28 cellular contexts compared by ENCODE assay signal in genomic region chr16:85631230-85631629, GRCh38.
"Had no signal": no experiment of that assay in that cellular context is flagged by ENCODE, and none has a peak within 500 bp of the region (broad histone marks: within the 10 kb centered on the region; RNA-seq: fewer than 3 reads in every experiment).

No MANE protein-coding gene starts in this region.

- H3K27ac ChIP-seq: breast epithelium, coronary artery, gastrocnemius medialis had no signal

- DNase-seq: activated CD4-positive, alpha-beta memory T cell treated with anti-CD3 and anti-CD28 coated beads for 36 hours; activated CD4-positive, alpha-beta T cell treated with anti-CD3 and anti-CD28 coated beads for 36 hours; activated CD4-positive, alpha-beta T cell treated with anti-CD3 and anti-CD28 coated beads, Interleukin-2, amount 10 ng/mL, durations not matched to agents 24 days and 14 days; activated CD4-positive, CD25-positive, alpha-beta regulatory T cell; activated CD4-positive, CD25-positive, alpha-beta regulatory T cell treated with anti-CD3 and anti-CD28 coated beads, Interleukin-2, amount 50 U/mL, for 72 hours; activated CD8-positive, alpha-beta memory T cell treated with anti-CD3 and anti-CD28 coated beads, Interleukin-2, amount 10 ng/mL, durations not matched to agents 7 days and 5 days; activated CD8-positive, alpha-beta memory T cell treated with anti-CD3 and anti-CD28 coated beads, Interleukin-2, amount 50 U/mL, for 4 hours; activated CD8-positive, alpha-beta T cell treated with anti-CD3 and anti-CD28 coated beads, Interleukin-2, amount 10 ng/mL, durations not matched to agents 7 days and 5 days; activated effector memory CD4-positive, alpha-beta T cell treated with anti-CD3 and anti-CD28 coated beads, Interleukin-2, amount 50 U/mL, for 16 hours; activated naive CD4-positive, alpha-beta T cell treated with anti-CD3 and anti-CD28 coated beads for 36 hours; activated naive CD8-positive, alpha-beta T cell treated with anti-CD3 and anti-CD28 coated beads for 36 hours; activated naive CD8-positive, alpha-beta T cell treated with anti-CD3 and anti-CD28 coated beads, Interleukin-2, amount 50 U/mL, for 24 hours; activated T-cell treated with anti-CD3 and anti-CD28 coated beads, Interleukin-2, amount 50 U/mL, for 1 hour; activated T-cell treated with anti-CD3 and anti-CD28 coated beads, Interleukin-2, amount 50 U/mL, for 48 hours; aorta; dorsolateral prefrontal cortex; effector memory CD4-positive, alpha-beta T cell; endodermal cell; foreskin fibroblast; gastrocnemius medialis; glutamatergic neuron; heart left ventricle; T-helper 2 cell had no signal

- H3K36me3 ChIP-seq: adrenal gland, breast epithelium, cardiac muscle cell, gastrocnemius medialis had no signal

- H3K9me3 ChIP-seq: adrenal gland, gastrocnemius medialis had no signal

- H3K27me3 ChIP-seq: adrenal gland, breast epithelium, cardiac muscle cell, dorsolateral prefrontal cortex, gastrocnemius medialis, heart left ventricle had no signal

- H3K4me3 ChIP-seq: adrenal gland, breast epithelium, cardiac muscle cell, coronary artery, dorsolateral prefrontal cortex, gastrocnemius medialis, heart left ventricle had no signal

- H3K4me1 ChIP-seq: breast epithelium had no signal

- ATAC-seq: activated CD4-positive, alpha-beta T cell treated with anti-CD3 and anti-CD28 coated beads for 36 hours; activated CD8-positive, alpha-beta memory T cell treated with anti-CD3 and anti-CD28 coated beads, Interleukin-2, amount 10 ng/mL, durations not matched to agents 7 days and 5 days; activated CD8-positive, alpha-beta T cell treated with anti-CD3 and anti-CD28 coated beads, Interleukin-2, amount 10 ng/mL, durations not matched to agents 7 days and 5 days; activated naive CD8-positive, alpha-beta T cell treated with anti-CD3 and anti-CD28 coated beads, Interleukin-2, amount 50 U/mL, for 24 hours; esophagus mucosa; gastrocnemius medialis; heart left ventricle had no signal
